In genomic region chr5:74309050-74309449, GRCh38 we compare ENCODE assay signal across 22 cellular contexts.
"Had no signal": no experiment of that assay in that cellular context is flagged by ENCODE, and none has a peak within 500 bp of the region (broad histone marks: within the 10 kb centered on the region; RNA-seq: fewer than 3 reads in every experiment).

No MANE protein-coding gene starts in this region.

- H3K27me3 ChIP-seq: dorsolateral prefrontal cortex, esophagus muscularis mucosa, foreskin keratinocyte, gastroesophageal sphincter, heart left ventricle, hepatocyte, left lung had no signal

- H3K4me3 ChIP-seq: coronary artery, dorsolateral prefrontal cortex, esophagus muscularis mucosa, gastroesophageal sphincter, heart left ventricle, hepatocyte, left lung, lower lobe of right lung had no signal

- ATAC-seq: foreskin keratinocyte, gastroesophageal sphincter, heart left ventricle, left lung, left ventricle myocardium superior, lower lobe of right lung had no signal

- H2AFZ ChIP-seq: hepatocyte had no signal

- H3K9me3 ChIP-seq: esophagus muscularis mucosa, gastroesophageal sphincter, heart left ventricle, left lung, lower lobe of right lung had no signal

- H3K27ac ChIP-seq: coronary artery, dorsolateral prefrontal cortex, esophagus muscularis mucosa, foreskin keratinocyte, gastroesophageal sphincter, heart left ventricle, hepatocyte, left lung, lower lobe of right lung had no signal

- H3K4me2 ChIP-seq: hepatocyte had no signal

- H3K36me3 ChIP-seq: esophagus muscularis mucosa, gastroesophageal sphincter, heart left ventricle, left lung, lower lobe of right lung had no signal

- H3K79me2 ChIP-seq: hepatocyte had no signal

- DNase-seq: dermis blood vessel endothelial cell; dorsolateral prefrontal cortex; effector CD4-positive, alpha-beta T cell; effector memory CD4-positive, alpha-beta T cell; foreskin keratinocyte; heart left ventricle; hypothalamus; immature natural killer cell; islet precursor cell; kidney; kidney glomerular epithelial cell; left lung; left ventricle myocardium superior; lower lobe of right lung; mesenchymal stem cell; naive thymus-derived CD4-positive, alpha-beta T cell had no signal

- H3K4me1 ChIP-seq: esophagus muscularis mucosa, gastroesophageal sphincter, left lung, lower lobe of right lung had no signal

- FAIRE-seq: endothelial cell of umbilical vein, frontal cortex, kidney had no signal
